16 cellular contexts compared by ENCODE assay signal in the genomic region with DNA sequence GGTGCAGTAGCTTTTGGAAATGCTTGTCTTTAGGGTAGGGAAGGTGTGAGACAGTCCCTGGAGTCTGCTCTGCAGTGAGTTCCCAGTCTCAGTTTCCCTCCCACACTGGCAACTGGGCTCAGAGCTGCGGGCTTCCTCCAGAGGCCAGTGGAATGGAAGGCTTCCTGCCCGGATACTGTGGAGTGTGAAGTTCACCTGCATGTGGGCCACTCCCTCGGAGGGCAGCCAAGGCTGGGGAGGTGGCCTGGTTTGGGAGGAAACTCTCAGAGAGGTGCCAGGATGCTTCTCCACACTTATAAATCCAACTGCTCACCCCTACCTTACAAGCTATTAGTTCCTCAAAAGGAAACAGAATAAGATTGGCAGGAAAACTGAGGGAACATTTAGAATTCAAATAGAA. TPM values are rescaled to one million over a fixed set of nuclear protein-coding genes. Genes with fewer than 3 reads are reported as not detected.
DNase-seq lines count a peak whose midpoint lies in the region; ATAC-seq, FAIRE-seq and TF ChIP-seq lines count a peak whose summit lies in the region.
"Had no signal": no experiment of that assay in that cellular context is flagged by ENCODE, and none has a peak within 500 bp of the region (broad histone marks: within the 10 kb centered on the region; RNA-seq: fewer than 3 reads in every experiment).

No MANE protein-coding gene starts in this region.

- no peak for TF ChIP-seq EP300 in Ishikawa (IDR thresholded peaks at IDR 0.05; ENCODE audit: borderline replicate concordance)

- TF ChIP-seq POLR2A in breast epithelium (IDR thresholded peaks at IDR 0.05) (no peak), spleen (IDR thresholded peaks at IDR 0.05) (no peak)

- POLR2A ChIA-PET in WTC11 (lab: Charles Lee) = no interaction called here

- no peak for TF ChIP-seq RAD21 in Ishikawa (IDR thresholded peaks at IDR 0.05; ENCODE audit: low read depth)

- ATAC-seq in WTC11 = no peak

- H3K27me3 ChIP-seq in breast epithelium = no peaks in the 10 kb centered on the region
- no peaks in the 10 kb centered on the region for H3K27me3 ChIP-seq in spleen (replicated peaks in 1 of 7)
- H3K27me3 ChIP-seq: right lobe of liver had no signal

- H3K4me3 ChIP-seq in breast epithelium = no peak overlapping the region
- no peak overlapping the region for H3K4me3 ChIP-seq in kidney (ENCODE audit: low read length in 2 of 2)
- H3K4me3 ChIP-seq in spleen = no peak overlapping the region
- H3K4me3 ChIP-seq: right lobe of liver had no signal

- CTCF ChIA-PET in WTC11 (lab: Charles Lee) = interaction anchor here (1.6 kb wide), 1 partner anchor 146 kb away, joined by 3 read pairs; no protein-coding TSS in a partner anchor

- H3K9me3 ChIP-seq in breast epithelium (no peaks in the 10 kb centered on the region), kidney (ENCODE audit: control insufficient read depth in 1 of 2, low read length in 2 of 2) (no peaks in the 10 kb centered on the region), spleen (no peaks in the 10 kb centered on the region)
- H3K9me3 ChIP-seq: right lobe of liver had no signal

- 58 to 85% (median 63%) methylated on average over 3 of the region's 3 CpGs for WGBS in spleen, 5 donors

- H3K9ac ChIP-seq in kidney (ENCODE audit: low read length in 2 of 2) = no peak overlapping the region

- H3K27ac Mint-ChIP-seq in WTC11 = no peak overlapping the region
- H3K27ac Mint-ChIP-seq: activated CD4-positive, alpha-beta memory T cell treated with anti-CD3 and anti-CD28 coated beads for 36 hours; activated T-cell treated with anti-CD3 and anti-CD28 coated beads, Interleukin-2, amount 50 U/mL, for 24 hours had no signal

- intact Hi-C loops in breast epithelium (cut with DNase I; ENCODE audit: low total_unique reads) = no loop called here
- intact Hi-C loops in kidney (cut with DNase I) = no loop called here
- intact Hi-C loops in spleen (cut with DNase I; ENCODE audit: low total_unique reads) = no loop called here

- DNase-seq in breast epithelium (ENCODE audit: low spot score in 2 of 2) (peak in 1 of 2 donors; percentile 45), kidney (peak; percentile 81), spleen (peak; percentile 24), WTC11 (ENCODE audit: low spot score) (no peak), C1 segment of cervical spinal cord (lab: John Stamatoyannopoulos, UW) (no peak)
- DNase-seq in activated CD4-positive, alpha-beta T cell treated with anti-CD3 and anti-CD28 coated beads, Interleukin-2, amount 50 U/mL, for 4 hours = no peak
- DNase-seq: activated CD4-positive, alpha-beta memory T cell treated with anti-CD3 and anti-CD28 coated beads for 36 hours; activated naive CD4-positive, alpha-beta T cell treated with anti-CD3 and anti-CD28 coated beads, Interleukin-2, amount 50 U/mL, for 16 hours; activated T-cell treated with anti-CD3 and anti-CD28 coated beads, Interleukin-2, amount 50 U/mL, for 24 hours; AML-193; GOT3; NCI-H1105; NCI-H2107; NCI-H526 treated with DMSO at 0.1 percent for 48 hours; right lobe of liver had no signal

- H3K27ac ChIP-seq in breast epithelium = peak overlapping the region; percentile 92 to 94
- no peak overlapping the region for H3K27ac ChIP-seq in kidney (ENCODE audit: low read depth in 2 of 2, low read length in 2 of 2)
- no peak overlapping the region for H3K27ac ChIP-seq in spleen
- H3K27ac ChIP-seq: right lobe of liver had no signal

- H3K36me3 Mint-ChIP-seq in WTC11 = no peaks in the 10 kb centered on the region
- H3K36me3 Mint-ChIP-seq: activated CD4-positive, alpha-beta memory T cell treated with anti-CD3 and anti-CD28 coated beads for 36 hours had no signal

- no peak overlapping the region for H3K4me3 Mint-ChIP-seq in WTC11
- H3K4me3 Mint-ChIP-seq: activated CD4-positive, alpha-beta memory T cell treated with anti-CD3 and anti-CD28 coated beads for 36 hours; activated T-cell treated with anti-CD3 and anti-CD28 coated beads, Interleukin-2, amount 50 U/mL, for 24 hours had no signal

- H3K9me3 Mint-ChIP-seq in WTC11 = no peaks in the 10 kb centered on the region
- H3K9me3 Mint-ChIP-seq: activated CD4-positive, alpha-beta memory T cell treated with anti-CD3 and anti-CD28 coated beads for 36 hours; activated T-cell treated with anti-CD3 and anti-CD28 coated beads, Interleukin-2, amount 50 U/mL, for 24 hours had no signal

- H3K27me3 Mint-ChIP-seq in WTC11 (ENCODE audit: low read depth) = no peaks in the 10 kb centered on the region
- H3K27me3 Mint-ChIP-seq: activated CD4-positive, alpha-beta memory T cell treated with anti-CD3 and anti-CD28 coated beads for 36 hours; activated T-cell treated with anti-CD3 and anti-CD28 coated beads, Interleukin-2, amount 50 U/mL, for 24 hours had no signal

- TF ChIP-seq CTCF in breast epithelium (IDR thresholded peaks at IDR 0.05) (no peak), kidney (IDR thresholded peaks at IDR 0.05; ENCODE audit: borderline replicate concordance, extremely low read depth, insufficient read depth) (no peak), spleen (IDR thresholded peaks at IDR 0.05 in 8 of 11, conservative IDR thresholded peaks at IDR 0.05 in 3 of 11) (no peak), WTC11 (IDR thresholded peaks at IDR 0.05) (no peak)

- FAIRE-seq in kidney (lab: Jason Lieb, UNC) = no peak

- peaks cover 14% of the 10 kb centered on the region for H3K4me1 Mint-ChIP-seq in WTC11

- no peaks in the 10 kb centered on the region for H3K4me1 ChIP-seq in breast epithelium
- peaks cover 0 to 3% of the 10 kb centered on the region in 2 donors for H3K4me1 ChIP-seq in kidney (ENCODE audit: control insufficient read depth in 1 of 2, insufficient read depth in 1 of 2, low read depth in 1 of 2, low read length in 2 of 2)
- H3K4me1 ChIP-seq in spleen = no peaks in the 10 kb centered on the region
- H3K4me1 ChIP-seq: right lobe of liver had no signal

- H3K36me3 ChIP-seq in breast epithelium (no peaks in the 10 kb centered on the region), kidney (ENCODE audit: control insufficient read depth in 1 of 2, insufficient read depth in 2 of 2, low read length in 2 of 2) (no peaks in the 10 kb centered on the region), spleen (no peaks in the 10 kb centered on the region)
- H3K36me3 ChIP-seq: right lobe of liver had no signal

TF ChIP-seq in Ishikawa, 13 proteins besides CTCF, POLR2A, EP300 and RAD21 (continues in another document):
- TF ChIP-seq CEBPB (IDR thresholded peaks at IDR 0.05) (no peak), YY1 (IDR thresholded peaks at IDR 0.05; ENCODE audit: low read depth) (no peak), TEAD4 (IDR thresholded peaks at IDR 0.05) (no peak)
- TF ChIP-seq, protein P1, sequence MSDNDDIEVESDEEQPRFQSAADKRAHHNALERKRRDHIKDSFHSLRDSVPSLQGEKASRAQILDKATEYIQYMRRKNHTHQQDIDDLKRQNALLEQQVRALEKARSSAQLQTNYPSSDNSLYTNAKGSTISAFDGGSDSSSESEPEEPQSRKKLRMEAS (IDR thresholded peaks at IDR 0.05) = peak; percentile 67

TF ChIP-seq in WTC11, 78 proteins besides CTCF, POLR2A, EP300 and RAD21:
- TF ChIP-seq MXD4 (CRISPR knock-in tag; IDR thresholded peaks at IDR 0.05; ENCODE audit: borderline replicate concordance) = no peak
- TF ChIP-seq EMX1 (CRISPR knock-in tag; IDR thresholded peaks at IDR 0.05) = no peak
- TF ChIP-seq TEAD4 (CRISPR knock-in tag; IDR thresholded peaks at IDR 0.05) = no peak
- TF ChIP-seq ZNF671 (CRISPR knock-in tag; IDR thresholded peaks at IDR 0.05) = no peak
- TF ChIP-seq JUN (CRISPR knock-in tag; IDR thresholded peaks at IDR 0.05) = no peak
- TF ChIP-seq, protein P2, sequence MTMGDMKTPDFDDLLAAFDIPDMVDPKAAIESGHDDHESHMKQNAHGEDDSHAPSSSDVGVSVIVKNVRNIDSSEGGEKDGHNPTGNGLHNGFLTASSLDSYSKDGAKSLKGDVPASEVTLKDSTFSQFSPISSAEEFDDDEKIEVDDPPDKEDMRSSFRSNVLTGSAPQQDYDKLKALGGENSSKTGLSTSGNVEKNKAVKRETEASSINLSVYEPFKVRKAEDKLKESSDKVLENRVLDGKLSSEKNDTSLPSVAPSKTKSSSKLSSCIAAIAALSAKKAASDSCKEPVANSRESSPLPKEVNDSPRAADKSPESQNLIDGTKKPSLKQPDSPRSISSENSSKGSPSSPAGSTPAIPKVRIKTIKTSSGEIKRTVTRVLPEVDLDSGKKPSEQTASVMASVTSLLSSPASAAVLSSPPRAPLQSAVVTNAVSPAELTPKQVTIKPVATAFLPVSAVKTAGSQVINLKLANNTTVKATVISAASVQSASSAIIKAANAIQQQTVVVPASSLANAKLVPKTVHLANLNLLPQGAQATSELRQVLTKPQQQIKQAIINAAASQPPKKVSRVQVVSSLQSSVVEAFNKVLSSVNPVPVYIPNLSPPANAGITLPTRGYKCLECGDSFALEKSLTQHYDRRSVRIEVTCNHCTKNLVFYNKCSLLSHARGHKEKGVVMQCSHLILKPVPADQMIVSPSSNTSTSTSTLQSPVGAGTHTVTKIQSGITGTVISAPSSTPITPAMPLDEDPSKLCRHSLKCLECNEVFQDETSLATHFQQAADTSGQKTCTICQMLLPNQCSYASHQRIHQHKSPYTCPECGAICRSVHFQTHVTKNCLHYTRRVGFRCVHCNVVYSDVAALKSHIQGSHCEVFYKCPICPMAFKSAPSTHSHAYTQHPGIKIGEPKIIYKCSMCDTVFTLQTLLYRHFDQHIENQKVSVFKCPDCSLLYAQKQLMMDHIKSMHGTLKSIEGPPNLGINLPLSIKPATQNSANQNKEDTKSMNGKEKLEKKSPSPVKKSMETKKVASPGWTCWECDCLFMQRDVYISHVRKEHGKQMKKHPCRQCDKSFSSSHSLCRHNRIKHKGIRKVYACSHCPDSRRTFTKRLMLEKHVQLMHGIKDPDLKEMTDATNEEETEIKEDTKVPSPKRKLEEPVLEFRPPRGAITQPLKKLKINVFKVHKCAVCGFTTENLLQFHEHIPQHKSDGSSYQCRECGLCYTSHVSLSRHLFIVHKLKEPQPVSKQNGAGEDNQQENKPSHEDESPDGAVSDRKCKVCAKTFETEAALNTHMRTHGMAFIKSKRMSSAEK (CRISPR knock-in tag; IDR thresholded peaks at IDR 0.05; ENCODE audit: borderline replicate concordance) = no peak
- no peak for TF ChIP-seq ZNF219 (CRISPR knock-in tag; IDR thresholded peaks at IDR 0.05; ENCODE audit: borderline replicate concordance)

RNA-seq across cellular contexts. Expression of a gene that starts 18.1 kb away (rescaled TPM):
- total RNA-seq in breast epithelium (100 to 1,000 TPM in 2 of 3 donors, 10 to 100 TPM in 1; 81.8 to 124 (median 114) TPM), kidney (107 TPM), spleen (10 to 100 TPM; 63.5 to 98.0 (median 71.5) TPM), WTC11 (2021) (55.0 to 65.8 TPM (median 63.4 TPM) in 3 replicates)
- polyA plus RNA-seq in kidney (ENCODE audit: insufficient read depth, low read depth, low replicate concordance) (40.6 TPM), spleen (10 to 100 TPM; 13.5 to 22.2 (median 15.2) TPM)

Comparison
In these comparisons a context has a peak if more than half of its experiments do, and no peak if none do; other contexts are left out.
1. DNase-seq: peak in kidney (single experiment) and spleen (single experiment); none in WTC11 (single experiment), activated CD4-positive, alpha-beta T cell treated with anti-CD3 and anti-CD28 coated beads, Interleukin-2, amount 50 U/mL, for 4 hours (0 of 2) and C1 segment of cervical spinal cord (0 of 14).
2. H3K27ac ChIP-seq: peak in breast epithelium (2 of 2); none in kidney (0 of 2) and spleen (0 of 8).